12 cellular contexts compared by ENCODE assay signal in genomic region chr13:98405107-98405571, GRCh38.
A peak's percentile ranks its signal among the peaks of the same experiment; 100 is the strongest.
DNase-seq lines count a peak whose midpoint lies in the region; ATAC-seq and TF ChIP-seq lines count a peak whose summit lies in the region.
"Had no signal": no experiment of that assay in that cellular context is flagged by ENCODE, and none has a peak within 500 bp of the region (broad histone marks: within the 10 kb centered on the region; RNA-seq: fewer than 3 reads in every experiment).

No MANE protein-coding gene starts in this region.

- DNase-seq in GM10248 (ENCODE audit: extremely low spot score): no peak
- DNase-seq in NCI-H2107 (lab: John Stamatoyannopoulos, UW): peak; percentile 29
- no peak for DNase-seq in chondrocyte (ENCODE audit: low spot score)
- peak; percentile 56 for DNase-seq in medulla oblongata (ENCODE audit: extremely low spot score)
- no peak for DNase-seq in CD8-positive, alpha-beta T cell
- no peak for DNase-seq in coronary artery (ENCODE audit: low spot score)
- DNase-seq in esophagus muscularis mucosa (ENCODE audit: extremely low spot score): no peak
- DNase-seq: Calu3; SJCRH30; stimulated activated CD4-positive, alpha-beta T cell treated with anti-CD3 and anti-CD28 coated beads, Interleukin-2, amount 100 ng/mL, for 48 hours had no signal

- peaks cover 4% of the 10 kb centered on the region for H3K4me1 Mint-ChIP-seq in chondrocyte (ENCODE audit: low read depth)
- no peaks in the 10 kb centered on the region for H3K4me1 Mint-ChIP-seq in CD8-positive, alpha-beta T cell (ENCODE audit: low read depth)

- TF ChIP-seq EP300 in esophagus muscularis mucosa (IDR thresholded peaks at IDR 0.05): no peak

- peak; percentile 5 for TF ChIP-seq CTCF in GM10248 (IDR thresholded peaks at IDR 0.05; ENCODE audit: control extremely low read depth, extremely low read depth, low read depth, missing control alignments)
- TF ChIP-seq CTCF in chondrocyte (IDR thresholded peaks at IDR 0.05): peak; percentile 29
- no peak for TF ChIP-seq CTCF in CD8-positive, alpha-beta T cell (IDR thresholded peaks at IDR 0.05)
- no peak for TF ChIP-seq CTCF in coronary artery (IDR thresholded peaks at IDR 0.05)
- TF ChIP-seq CTCF in esophagus muscularis mucosa (IDR thresholded peaks at IDR 0.05): no peak

- no peak for ATAC-seq in CD8-positive, alpha-beta T cell
- ATAC-seq in GM21528 (IDR thresholded peaks at IDR 0.05; ENCODE audit: low FRiP score, unreplicated experiment): no peak

- WGBS in esophagus muscularis mucosa: 42% methylated on average over 7 of the region's 7 CpGs

- H3K36me3 ChIP-seq in CD8-positive, alpha-beta T cell (ENCODE audit: insufficient read depth, low read length): no peaks in the 10 kb centered on the region
- H3K36me3 ChIP-seq in esophagus muscularis mucosa: peaks cover 0 to 23% (median 7%) of the 10 kb centered on the region in 4 donors
- H3K36me3 ChIP-seq: SJCRH30 had no signal

- no peak for TF ChIP-seq POLR2A in esophagus muscularis mucosa (IDR thresholded peaks at IDR 0.05; ENCODE audit: low read depth)

- CTCF ChIA-PET in GM10248 (lab: Yijun Ruan, JAX): interaction anchor here (1.0 to 3.2 kb wide), 2 partner anchors 19 to 248 kb away, joined by 3 to 12 read pairs; no protein-coding TSS in a partner anchor
- CTCF ChIA-PET in CD8-positive, alpha-beta T cell (lab: Charles Lee): interaction anchor here (1.1 kb wide), 1 partner anchor 248 kb away, joined by 3 read pairs; no protein-coding TSS in a partner anchor

- no peak overlapping the region for H3K4me3 Mint-ChIP-seq in chondrocyte (ENCODE audit: unreplicated experiment)
- no peak overlapping the region for H3K4me3 Mint-ChIP-seq in CD8-positive, alpha-beta T cell

- POLR2A ChIA-PET in GM10248 (lab: Yijun Ruan, JAX): no interaction called here
- POLR2A ChIA-PET in CD8-positive, alpha-beta T cell (lab: Charles Lee): no interaction called here

- no peak overlapping the region for H3K27ac Mint-ChIP-seq in chondrocyte (ENCODE audit: unreplicated experiment)
- no peak overlapping the region for H3K27ac Mint-ChIP-seq in CD8-positive, alpha-beta T cell

- H3K27me3 Mint-ChIP-seq in chondrocyte (ENCODE audit: low read depth): no peaks in the 10 kb centered on the region
- H3K27me3 Mint-ChIP-seq in CD8-positive, alpha-beta T cell (ENCODE audit: low read depth): no peaks in the 10 kb centered on the region

- H3K27ac ChIP-seq in CD8-positive, alpha-beta T cell (ENCODE audit: low read depth, low read length): no peak overlapping the region
- H3K27ac ChIP-seq in coronary artery (no peak overlapping the region), esophagus muscularis mucosa (replicated peaks in 1 of 4) (no peak overlapping the region)
- H3K27ac ChIP-seq: SJCRH30, tibial nerve had no signal

- no peaks in the 10 kb centered on the region for H3K9me3 ChIP-seq in CD8-positive, alpha-beta T cell (ENCODE audit: low read length)
- H3K9me3 ChIP-seq in esophagus muscularis mucosa: no peaks in the 10 kb centered on the region
- H3K9me3 ChIP-seq: SJCRH30, tibial nerve had no signal

- H3K4me1 ChIP-seq in CD8-positive, alpha-beta T cell (ENCODE audit: insufficient read depth, low read length): no peaks in the 10 kb centered on the region
- H3K4me1 ChIP-seq in esophagus muscularis mucosa: peaks cover 0 to 5% (median 0%) of the 10 kb centered on the region in 4 donors
- H3K4me1 ChIP-seq: SJCRH30, tibial nerve had no signal

- H3K9me3 Mint-ChIP-seq in chondrocyte (ENCODE audit: low read depth): no peaks in the 10 kb centered on the region
- H3K9me3 Mint-ChIP-seq in CD8-positive, alpha-beta T cell: no peaks in the 10 kb centered on the region

- no peaks in the 10 kb centered on the region for H3K27me3 ChIP-seq in CD8-positive, alpha-beta T cell (ENCODE audit: insufficient read depth, low read length)
- H3K27me3 ChIP-seq in esophagus muscularis mucosa: no peaks in the 10 kb centered on the region
- H3K27me3 ChIP-seq: SJCRH30, tibial nerve had no signal

- peaks cover 22% of the 10 kb centered on the region for H3K36me3 Mint-ChIP-seq in chondrocyte (ENCODE audit: low read depth)
- no peaks in the 10 kb centered on the region for H3K36me3 Mint-ChIP-seq in CD8-positive, alpha-beta T cell

- no peak overlapping the region for H3K4me3 ChIP-seq in CD8-positive, alpha-beta T cell (ENCODE audit: low read depth, low read length)
- no peak overlapping the region for H3K4me3 ChIP-seq in coronary artery
- no peak overlapping the region for H3K4me3 ChIP-seq in esophagus muscularis mucosa
- H3K4me3 ChIP-seq: SJCRH30, tibial nerve had no signal

- intact Hi-C loops in CD8-positive, alpha-beta T cell (cut with DNase I, micrococcal nuclease): no loop called here
- intact Hi-C loops in esophagus muscularis mucosa (cut with DNase I): no loop called here

Comparison
In these comparisons a context has a peak if more than half of its experiments do, and no peak if none do; other contexts are left out.
1. DNase-seq: peak in NCI-H2107 (single experiment) and medulla oblongata (single experiment); none in GM10248 (single experiment), chondrocyte (single experiment), CD8-positive, alpha-beta T cell (0 of 7), coronary artery (single experiment) and esophagus muscularis mucosa (single experiment).
2. CTCF ChIP-seq: peak in GM10248 (single experiment) and chondrocyte (single experiment); none in CD8-positive, alpha-beta T cell (single experiment), coronary artery (single experiment) and esophagus muscularis mucosa (0 of 3).